Comparison of ENCODE assay signal across 25 cellular contexts in the genomic region with DNA sequence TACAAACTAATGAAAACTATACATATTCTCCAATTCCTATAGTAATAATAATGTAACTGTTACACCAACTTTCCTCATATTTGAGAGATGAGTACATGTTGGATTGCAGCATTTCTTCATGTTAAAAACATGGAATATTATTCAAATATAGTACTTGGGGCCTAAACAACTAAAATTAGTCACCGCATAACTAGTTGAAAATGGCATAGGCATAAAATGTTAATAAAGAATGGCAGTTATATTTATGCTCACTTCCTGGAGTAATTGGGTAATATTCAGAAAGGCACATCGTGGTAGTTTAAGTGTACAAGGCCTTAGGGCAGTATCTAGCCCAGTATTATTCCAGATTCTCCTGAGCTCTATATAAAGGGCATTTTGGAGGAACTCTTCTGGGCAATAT.
"Had no signal": no experiment of that assay in that cellular context is flagged by ENCODE, and none has a peak within 500 bp of the region (broad histone marks: within the 10 kb centered on the region; RNA-seq: fewer than 3 reads in every experiment).

No MANE protein-coding gene starts in this region.

- H3K27me3 Mint-ChIP-seq: activated CD4-positive, alpha-beta T cell treated with anti-CD3 and anti-CD28 coated beads, Interleukin-2, amount 10 ng/mL, durations not matched to agents 24 days and 14 days; activated naive CD4-positive, alpha-beta T cell treated with anti-CD3 and anti-CD28 coated beads, Interleukin-2, amount 50 U/mL, for 24 hours; activated naive CD8-positive, alpha-beta T cell treated with anti-CD3 and anti-CD28 coated beads, Interleukin-2, amount 10 ng/mL, durations not matched to agents 7 days and 5 days; activated T-cell treated with anti-CD3 and anti-CD28 coated beads, Interleukin-2, amount 50 U/mL, for 24 hours had no signal

- H3K27ac Mint-ChIP-seq: activated CD4-positive, alpha-beta T cell treated with anti-CD3 and anti-CD28 coated beads, Interleukin-2, amount 10 ng/mL, durations not matched to agents 24 days and 14 days; activated CD8-positive, alpha-beta T cell treated with anti-CD3 and anti-CD28 coated beads, Interleukin-2, amount 10 ng/mL, durations not matched to agents 7 days and 5 days; activated naive CD4-positive, alpha-beta T cell treated with anti-CD3 and anti-CD28 coated beads, Interleukin-2, amount 50 U/mL, for 24 hours; activated naive CD8-positive, alpha-beta T cell treated with anti-CD3 and anti-CD28 coated beads, Interleukin-2, amount 10 ng/mL, durations not matched to agents 7 days and 5 days; activated T-cell treated with anti-CD3 and anti-CD28 coated beads, Interleukin-2, amount 50 U/mL, for 24 hours; activated T-helper 2 cell treated with anti-CD3 and anti-CD28 coated beads, Interferon-gamma antibody, Interleukin-2, Interleukin-4, amounts not matched to agents 10 μg/mL and 5 μg/mL and 100 μg/mL, durations not matched to agents 14 hours and 24 hours and 36 hours had no signal

- H3K27ac ChIP-seq: body of pancreas, breast epithelium had no signal

- H3K27me3 ChIP-seq: body of pancreas, breast epithelium had no signal

- H3K9me3 ChIP-seq: body of pancreas, breast epithelium had no signal

- H3K4me1 Mint-ChIP-seq: activated CD4-positive, alpha-beta T cell treated with anti-CD3 and anti-CD28 coated beads, Interleukin-2, amount 10 ng/mL, durations not matched to agents 24 days and 14 days; activated naive CD4-positive, alpha-beta T cell treated with anti-CD3 and anti-CD28 coated beads, Interleukin-2, amount 50 U/mL, for 24 hours; activated naive CD8-positive, alpha-beta T cell treated with anti-CD3 and anti-CD28 coated beads, Interleukin-2, amount 10 ng/mL, durations not matched to agents 7 days and 5 days had no signal

- H3K4me3 Mint-ChIP-seq: activated CD4-positive, alpha-beta T cell treated with anti-CD3 and anti-CD28 coated beads, Interleukin-2, amount 10 ng/mL, durations not matched to agents 24 days and 14 days; activated CD8-positive, alpha-beta T cell treated with anti-CD3 and anti-CD28 coated beads, Interleukin-2, amount 10 ng/mL, durations not matched to agents 7 days and 5 days; activated naive CD4-positive, alpha-beta T cell treated with anti-CD3 and anti-CD28 coated beads, Interleukin-2, amount 50 U/mL, for 24 hours; activated naive CD8-positive, alpha-beta T cell treated with anti-CD3 and anti-CD28 coated beads, Interleukin-2, amount 10 ng/mL, durations not matched to agents 7 days and 5 days; activated T-cell treated with anti-CD3 and anti-CD28 coated beads, Interleukin-2, amount 50 U/mL, for 24 hours had no signal

- H3K4me3 ChIP-seq: body of pancreas, breast epithelium had no signal

- H3K36me3 ChIP-seq: breast epithelium had no signal

- H3K9me3 Mint-ChIP-seq: activated CD4-positive, alpha-beta T cell treated with anti-CD3 and anti-CD28 coated beads, Interleukin-2, amount 10 ng/mL, durations not matched to agents 24 days and 14 days; activated naive CD4-positive, alpha-beta T cell treated with anti-CD3 and anti-CD28 coated beads, Interleukin-2, amount 50 U/mL, for 24 hours; activated naive CD8-positive, alpha-beta T cell treated with anti-CD3 and anti-CD28 coated beads, Interleukin-2, amount 10 ng/mL, durations not matched to agents 7 days and 5 days; activated T-cell treated with anti-CD3 and anti-CD28 coated beads, Interleukin-2, amount 50 U/mL, for 24 hours; activated T-helper 2 cell treated with anti-CD3 and anti-CD28 coated beads, Interferon-gamma antibody, Interleukin-2, Interleukin-4, amounts not matched to agents 10 μg/mL and 5 μg/mL and 100 μg/mL, durations not matched to agents 14 hours and 24 hours and 36 hours had no signal

- H3K4me1 ChIP-seq: body of pancreas, breast epithelium had no signal

- DNase-seq: activated CD4-positive, alpha-beta T cell treated with anti-CD3 and anti-CD28 coated beads, Interleukin-2, amount 10 ng/mL, durations not matched to agents 24 days and 14 days; activated CD4-positive, alpha-beta T cell treated with anti-CD3 and anti-CD28 coated beads, Interleukin-2, amount 50 U/mL, for 4 hours; activated CD8-positive, alpha-beta T cell treated with anti-CD3 and anti-CD28 coated beads, Interleukin-2, amount 10 ng/mL, durations not matched to agents 7 days and 5 days; activated gamma-delta T cell; activated naive CD4-positive, alpha-beta T cell treated with Interleukin-2 at 50 U/mL for 16 hours; activated naive CD8-positive, alpha-beta T cell treated with anti-CD3 and anti-CD28 coated beads, Interleukin-2, amount 10 ng/mL, durations not matched to agents 7 days and 5 days; activated T-cell treated with anti-CD3 and anti-CD28 coated beads, Interleukin-2, amount 50 U/mL, for 24 hours; body of pancreas; caudate nucleus; Karpas-422; NCI-H1105; NCI-H1417 treated with DMSO at 0.1 percent for 48 hours; NCI-H187 treated with DMSO at 0.1 percent for 48 hours; NCI-H2081; NCI-H2171 treated with DMSO at 0.1 percent for 48 hours; NCI-H2227 treated with DMSO at 0.1 percent for 48 hours; NCI-H446; NCI-H524; NK-92 treated with Interleukin-12 subunit alpha and Interleukin-12 subunit beta, amount 100 ng/mL, for 24 hours; PC-3; Right ventricle myocardium superior; T1000 had no signal
